Comparison of ENCODE assay signal across 1 cellular context in genomic region chr10:5977471-5978370, GRCh38.
TF ChIP-seq lines count a peak whose summit lies in the region.

Gene IL15RA (minus strand): TSS chr10:5977543. CDS start chr10:5977492, 51 bp downstream.

TF ChIP-seq in GM12878, 131 proteins besides CTCF, POLR2A, EP300 and RAD21 (continued from another document and continues in another):
- TF ChIP-seq MLLT1 (IDR thresholded peaks at IDR 0.05) = peak; percentile 69; the same call in 1 of the 2 replicates
- peak; percentile 68 for TF ChIP-seq IKZF1 (conservative IDR thresholded peaks at IDR 0.05)
- TF ChIP-seq CREB1 (IDR thresholded peaks at IDR 0.05; ENCODE audit: low read depth) = peak; percentile 20; the same call in 1 of the 2 replicates
- TF ChIP-seq IKZF2 (IDR thresholded peaks at IDR 0.05) = peak; percentile 18 to 27; a peak in 2 of 4 replicates
- peak; percentile 71 for TF ChIP-seq NBN (IDR thresholded peaks at IDR 0.05)
- no peak for TF ChIP-seq LARP7 (IDR thresholded peaks at IDR 0.05)
- TF ChIP-seq MTA2 (IDR thresholded peaks at IDR 0.05; ENCODE audit: low read depth) = no peak
- TF ChIP-seq HDGF (IDR thresholded peaks at IDR 0.05) = peak; percentile 64; the same call in 1 of the 2 replicates
- TF ChIP-seq ZBTB40 (IDR thresholded peaks at IDR 0.05; ENCODE audit: borderline replicate concordance) = no peak
- no peak for TF ChIP-seq SREBF2 (IDR thresholded peaks at IDR 0.05; ENCODE audit: low read length)
- TF ChIP-seq ZSCAN29 (IDR thresholded peaks at IDR 0.05) = no peak
- peak; percentile 30 for TF ChIP-seq YY1 (IDR thresholded peaks at IDR 0.05; ENCODE audit: low read depth, low read length)
- TF ChIP-seq CHD2 (IDR thresholded peaks at IDR 0.05; ENCODE audit: borderline replicate concordance, low read depth, low read length) = no peak
- 0 out of 2 replicates have a peak, but pooled peaks have one; percentile 7 for TF ChIP-seq BCL11A (IDR thresholded peaks at IDR 0.05; ENCODE audit: low read depth, low read length)
- TF ChIP-seq MAX (IDR thresholded peaks at IDR 0.05; ENCODE audit: low read depth, low read length) = peak; percentile 34; the same call in 1 of the 2 replicates
- no peak for TF ChIP-seq MYB (IDR thresholded peaks at IDR 0.05; ENCODE audit: borderline replicate concordance, low read depth, low read length)
- TF ChIP-seq CBX5 (IDR thresholded peaks at IDR 0.05; ENCODE audit: low read depth) = no peak
- TF ChIP-seq SPI1 (IDR thresholded peaks at IDR 0.05; ENCODE audit: borderline replicate concordance, insufficient read depth, low read depth, low read length) = no peak
- 0 out of 2 replicates have a peak, but pooled peaks have one; percentile 38 for TF ChIP-seq POLR2AphosphoS5 (IDR thresholded peaks at IDR 0.05; ENCODE audit: low read length)
- no peak for TF ChIP-seq CHD1 (IDR thresholded peaks at IDR 0.05; ENCODE audit: low read depth, low read length)
- TF ChIP-seq USF2 (IDR thresholded peaks at IDR 0.05; ENCODE audit: borderline replicate concordance, low read depth, low read length) = no peak
- TF ChIP-seq NR2C1 (IDR thresholded peaks at IDR 0.05) = 0 out of 2 replicates have a peak, but pooled peaks have one; percentile 0
- TF ChIP-seq WRNIP1 (IDR thresholded peaks at IDR 0.05; ENCODE audit: borderline replicate concordance, low read depth, low read length) = no peak
- no peak for TF ChIP-seq ZNF622 (IDR thresholded peaks at IDR 0.05)
- peak; percentile 42 for TF ChIP-seq GATAD2B (conservative IDR thresholded peaks at IDR 0.05; ENCODE audit: low read depth)
- TF ChIP-seq MEF2B (IDR thresholded peaks at IDR 0.05; ENCODE audit: partially characterized antibody, poor library complexity, severe bottlenecking) = no peak
- no peak for TF ChIP-seq POU2F2 (IDR thresholded peaks at IDR 0.05; ENCODE audit: borderline replicate concordance, low read depth, low read length)
- no peak; the same call in 1 of the 2 replicates for TF ChIP-seq TCF3 (IDR thresholded peaks at IDR 0.05; ENCODE audit: borderline replicate concordance, insufficient read depth, low read depth, low read length)
- TF ChIP-seq HDAC6 (IDR thresholded peaks at IDR 0.05; ENCODE audit: unreplicated experiment) = peak; percentile 89
- TF ChIP-seq PML (IDR thresholded peaks at IDR 0.05; ENCODE audit: low read length) = no peak; the same call in 1 of the 2 replicates
- 0 out of 2 replicates have a peak, but pooled peaks have one; percentile 48 for TF ChIP-seq NKRF (conservative IDR thresholded peaks at IDR 0.05)
- peak; percentile 23 to 82; a peak in 3 of 4 replicates for TF ChIP-seq BHLHE40 (IDR thresholded peaks at IDR 0.05; ENCODE audit: borderline replicate concordance in 1 of 2, low read depth in 2 of 2, low read length in 1 of 2)
- no peak for TF ChIP-seq EZH2 (IDR thresholded peaks at IDR 0.05; ENCODE audit: borderline replicate concordance, control insufficient read depth, low read depth, low read length)
- TF ChIP-seq EGR1 (IDR thresholded peaks at IDR 0.05; ENCODE audit: borderline replicate concordance in 1 of 2, low read depth in 2 of 2, low read length in 2 of 2) = no peak; a peak in 1 of 3 replicates
- no peak for TF ChIP-seq KDM1A (IDR thresholded peaks at IDR 0.05; ENCODE audit: borderline replicate concordance)
- 0 out of 2 replicates have a peak, but pooled peaks have one; percentile 33 for TF ChIP-seq ZNF217 (IDR thresholded peaks at IDR 0.05)
- no peak for TF ChIP-seq BCL3 (IDR thresholded peaks at IDR 0.05; ENCODE audit: borderline replicate concordance, insufficient read depth, low read depth, low read length, poor library complexity, severe bottlenecking)
- TF ChIP-seq NFXL1 (IDR thresholded peaks at IDR 0.05; ENCODE audit: borderline replicate concordance) = no peak
- no peak for TF ChIP-seq MTA3 (IDR thresholded peaks at IDR 0.05; ENCODE audit: borderline replicate concordance, low read length)
- TF ChIP-seq SIN3A (IDR thresholded peaks at IDR 0.05; ENCODE audit: low read depth, low read length) = peak; percentile 47; the same call in 1 of the 2 replicates
- TF ChIP-seq PAX5 (IDR thresholded peaks at IDR 0.05; ENCODE audit: borderline replicate concordance, low read depth, low read length) = no peak
- no peak for TF ChIP-seq ZZZ3 (IDR thresholded peaks at IDR 0.05; ENCODE audit: control insufficient read depth, insufficient read length, low read depth)
- no peak for TF ChIP-seq ELK1 (IDR thresholded peaks at IDR 0.05; ENCODE audit: low read depth, low read length)
- TF ChIP-seq STAT3 (IDR thresholded peaks at IDR 0.05; ENCODE audit: low read depth, low read length) = no peak
- no peak for TF ChIP-seq ATF2 (IDR thresholded peaks at IDR 0.05; ENCODE audit: low read length)
- no peak for TF ChIP-seq CBFB (IDR thresholded peaks at IDR 0.05; ENCODE audit: low read depth)
- TF ChIP-seq USF1 (IDR thresholded peaks at IDR 0.05; ENCODE audit: borderline replicate concordance, extremely low read length, insufficient read depth, low read depth, low read length) = no peak
- no peak for TF ChIP-seq ZBTB4 (CRISPR knock-in tag; IDR thresholded peaks at IDR 0.05)
